In the genomic region with DNA sequence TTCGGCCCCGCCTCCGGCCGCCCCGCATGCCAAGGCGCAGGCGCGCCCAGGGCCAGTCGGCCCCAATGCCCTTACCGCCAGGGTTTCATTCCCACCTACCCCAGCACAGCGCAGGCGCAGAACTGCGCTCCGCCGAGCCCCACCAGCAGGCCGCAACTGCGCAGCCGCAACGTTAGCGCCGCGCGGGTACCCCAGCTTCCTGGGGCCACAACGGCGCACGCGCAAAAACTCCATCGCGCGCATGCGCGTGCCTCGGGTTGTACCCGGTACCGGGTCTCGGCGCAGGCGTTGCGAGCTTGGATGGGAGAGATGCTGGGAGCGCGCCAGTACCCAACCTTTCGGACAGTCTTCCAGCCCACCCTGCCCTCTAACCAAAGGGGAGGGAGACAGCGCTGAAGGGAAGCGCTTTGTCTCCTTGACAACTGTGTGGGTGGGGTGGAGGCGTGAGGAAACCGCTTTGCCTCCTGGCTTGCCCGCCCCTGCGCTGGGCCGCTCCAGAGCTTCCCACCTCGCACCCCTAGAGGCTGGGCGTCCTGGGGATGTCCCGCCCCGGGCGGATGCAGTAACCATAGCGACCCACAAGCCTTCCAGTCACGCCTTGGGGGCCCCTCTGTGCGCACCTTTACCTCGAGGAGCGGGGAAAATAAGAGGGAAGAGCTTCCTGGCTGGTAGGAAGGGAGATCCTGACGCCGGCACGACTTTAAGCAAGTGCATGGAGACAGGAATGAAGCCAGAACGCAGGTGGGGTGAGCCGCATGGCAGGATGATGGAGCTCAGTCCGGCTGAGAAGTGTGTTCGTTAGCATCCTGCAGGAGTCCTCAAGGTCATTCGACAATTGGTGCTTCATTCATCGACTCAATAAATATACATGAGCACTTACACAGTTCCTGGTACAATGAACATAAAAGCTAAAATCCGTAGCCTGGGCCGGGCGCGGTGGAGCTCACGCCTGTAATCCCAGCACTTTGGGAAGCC, we compare ENCODE assay signal across 8 cellular contexts. TPM values are rescaled to one million over a fixed set of nuclear protein-coding genes. Genes with fewer than 3 reads are reported as not detected.
A peak's percentile ranks its signal among the peaks of the same experiment; 100 is the strongest.
DNase-seq lines count a peak whose midpoint lies in the region; ATAC-seq, FAIRE-seq and TF ChIP-seq lines count a peak whose summit lies in the region.

No MANE protein-coding gene starts in this region.

- H3K36me3 ChIP-seq in HUES48 (ENCODE audit: control insufficient read depth, insufficient read depth, low read length) = peaks cover 14% of the 10 kb centered on the region
- peaks cover 3% of the 10 kb centered on the region for H3K36me3 ChIP-seq in NT2/D1 (ENCODE audit: insufficient read depth, insufficient read length, low read length)

- DNase-seq in D341Med (ENCODE audit: low spot score) = peak; percentile 100
- peak; percentile 89 for DNase-seq in NT2/D1 (ENCODE audit: low read depth, low spot score)
- peak; percentile 97 for DNase-seq in activated CD8-positive, alpha-beta memory T cell treated with anti-CD3 and anti-CD28 coated beads, Interleukin-2, amount 50 U/mL, for 24 hours (ENCODE audit: extremely low read depth)
- DNase-seq in mesothelial cell of epicardium (ENCODE audit: low spot score in 2 of 2, unreplicated experiment in 2 of 2) = peak; percentile 99 to 100
- peak; percentile 97 to 99 for DNase-seq in stimulated activated CD8-positive, alpha-beta memory T cell treated with anti-CD3 and anti-CD28 coated beads, Interleukin-15, amount 100 ng/mL, for 4 hours (ENCODE audit: low read depth in 2 of 2)

- peak overlapping the region; percentile 89 for H3K27ac ChIP-seq in HUES48 (ENCODE audit: low read depth, low read length)

- H3K4me3 Mint-ChIP-seq in mesothelial cell of epicardium = peak overlapping the region; percentile 86

- no peaks in the 10 kb centered on the region for H3K4me1 ChIP-seq in HUES48 (ENCODE audit: control insufficient read depth, insufficient read depth, low read length)
- H3K4me1 ChIP-seq in NT2/D1 (ENCODE audit: insufficient read depth, insufficient read length) = peaks cover 3% of the 10 kb centered on the region

- no peaks in the 10 kb centered on the region for H3K9me3 Mint-ChIP-seq in mesothelial cell of epicardium

- peak overlapping the region; percentile 86 for H3K27ac Mint-ChIP-seq in mesothelial cell of epicardium

- peak; percentile 80 for ATAC-seq in GM21423 (IDR thresholded peaks at IDR 0.05; ENCODE audit: unreplicated experiment)

- H3K4me1 Mint-ChIP-seq in mesothelial cell of epicardium = peaks cover 5% of the 10 kb centered on the region

- no peak for TF ChIP-seq CTCF in mesothelial cell of epicardium (IDR thresholded peaks at IDR 0.05; ENCODE audit: unreplicated experiment)

- FAIRE-seq in endometrium (lab: Jason Lieb, UNC) = peak; percentile 35

- H3K4me3 ChIP-seq in HUES48 (ENCODE audit: low read depth, low read length) (peak overlapping the region; percentile 67), NT2/D1 (ENCODE audit: insufficient read length, low read depth) (peak overlapping the region; percentile 63)

- H3K9me3 ChIP-seq in HUES48 (ENCODE audit: control insufficient read depth, insufficient read depth, low read length) = no peaks in the 10 kb centered on the region
- H3K9me3 ChIP-seq in NT2/D1 (ENCODE audit: insufficient read depth, low read length) = no peaks in the 10 kb centered on the region

- H3K9ac ChIP-seq in HUES48 (ENCODE audit: low read depth, low read length) (no peak overlapping the region), NT2/D1 (ENCODE audit: insufficient read length, low read depth) (peak overlapping the region; percentile 72)

- peaks cover 14% of the 10 kb centered on the region for H3K27me3 ChIP-seq in HUES48 (ENCODE audit: control insufficient read depth, insufficient read depth, low read length)
- H3K27me3 ChIP-seq in NT2/D1 (ENCODE audit: insufficient read depth, insufficient read length) = peaks cover 18% of the 10 kb centered on the region

- peaks cover 22% of the 10 kb centered on the region for H3K36me3 Mint-ChIP-seq in mesothelial cell of epicardium

- peaks cover 11% of the 10 kb centered on the region for H3K27me3 Mint-ChIP-seq in mesothelial cell of epicardium (ENCODE audit: low read depth)

RNA-seq across cellular contexts. Expression of a gene that starts 0.5 kb away (rescaled TPM):
- 10.4 to 11.5 TPM (median 10.9 TPM) in 3 replicates for total RNA-seq in mesothelial cell of epicardium

RNA-seq across cellular contexts. Expression of a gene that starts 11.6 kb away (rescaled TPM):
- not detected in 3 replicates for total RNA-seq in mesothelial cell of epicardium

RNA-seq across cellular contexts. Expression of a gene that starts 17.0 kb away (rescaled TPM):
- total RNA-seq in mesothelial cell of epicardium = 33.8 to 34.6 TPM (median 34.1 TPM) in 3 replicates

RNA-seq across cellular contexts. Expression of a gene that starts 38.8 kb away (rescaled TPM):
- not detected in 3 replicates for total RNA-seq in mesothelial cell of epicardium

RNA-seq across cellular contexts. Expression of a gene that starts 40.0 kb away (rescaled TPM):
- total RNA-seq in mesothelial cell of epicardium = 89.3 to 93.4 TPM (median 92.6 TPM) in 3 replicates

Comparison
In these comparisons a context has a peak if more than half of its experiments do, and no peak if none do; other contexts are left out.
1. Peak in every context shown above with its lines: DNase-seq, ATAC-seq, H3K4me3 ChIP-seq and H3K27ac ChIP-seq.